33 cellular contexts compared by ENCODE assay signal in genomic region chr11:117544431-117544830, GRCh38.
"Had no signal": no experiment of that assay in that cellular context is flagged by ENCODE, and none has a peak within 500 bp of the region (broad histone marks: within the 10 kb centered on the region; RNA-seq: fewer than 3 reads in every experiment).

No MANE protein-coding gene starts in this region.

- H3K9ac ChIP-seq: SK-N-SH had no signal

- H3K9me3 ChIP-seq: Peyer's patch, SJSA1, SK-N-SH had no signal

- H3K36me3 ChIP-seq: cardiac muscle cell, Peyer's patch, SJSA1, WERI-Rb-1 had no signal

- H3K27ac Mint-ChIP-seq: activated CD4-positive, alpha-beta memory T cell treated with anti-CD3 and anti-CD28 coated beads, Interleukin-2, amount 10 ng/mL, durations not matched to agents 7 days and 5 days; activated CD8-positive, alpha-beta memory T cell treated with anti-CD3 and anti-CD28 coated beads, Interleukin-2, amount 10 ng/mL, durations not matched to agents 7 days and 5 days; activated naive CD4-positive, alpha-beta T cell treated with anti-CD3 and anti-CD28 coated beads, Interleukin-2, amount 10 ng/mL, durations not matched to agents 7 days and 5 days; activated naive CD8-positive, alpha-beta T cell; activated naive CD8-positive, alpha-beta T cell treated with anti-CD3 and anti-CD28 coated beads, Interleukin-2, amount 50 U/mL, for 24 hours; T-cell; T-helper 17 cell had no signal

- H3K36me3 Mint-ChIP-seq: activated CD8-positive, alpha-beta memory T cell treated with anti-CD3 and anti-CD28 coated beads, Interleukin-2, amount 10 ng/mL, durations not matched to agents 7 days and 5 days; activated naive CD4-positive, alpha-beta T cell treated with anti-CD3 and anti-CD28 coated beads, Interleukin-2, amount 10 ng/mL, durations not matched to agents 7 days and 5 days; activated naive CD8-positive, alpha-beta T cell; T-cell had no signal

- DNase-seq: activated CD4-positive, alpha-beta memory T cell treated with anti-CD3 and anti-CD28 coated beads, Interleukin-2, amount 10 ng/mL, durations not matched to agents 7 days and 5 days; activated CD4-positive, alpha-beta T cell treated with anti-CD3 and anti-CD28 coated beads for 1 hour; activated CD4-positive, alpha-beta T cell treated with anti-CD3 and anti-CD28 coated beads for 48 hours; activated CD4-positive, CD25-positive, alpha-beta regulatory T cell; activated CD8-positive, alpha-beta memory T cell treated with anti-CD3 and anti-CD28 coated beads for 24 hours; activated CD8-positive, alpha-beta memory T cell treated with anti-CD3 and anti-CD28 coated beads, Interleukin-2, amount 10 ng/mL, durations not matched to agents 7 days and 5 days; activated CD8-positive, alpha-beta memory T cell treated with anti-CD3 and anti-CD28 coated beads, Interleukin-2, amount 50 U/mL, for 48 hours; activated effector memory CD4-positive, alpha-beta T cell treated with Interleukin-2 at 50 U/mL for 16 hours; activated naive CD4-positive, alpha-beta T cell treated with anti-CD3 and anti-CD28 coated beads, Interleukin-2, amount 10 ng/mL, durations not matched to agents 7 days and 5 days; activated naive CD8-positive, alpha-beta T cell treated with anti-CD3 and anti-CD28 coated beads, Interleukin-2, amount 50 U/mL, for 24 hours; activated T-cell treated with anti-CD3 and anti-CD28 coated beads, Interleukin-2, amount 50 U/mL, for 48 hours; anterior cingulate cortex; Karpas-422; KBM-7; NCI-H1105; NCI-H1417 treated with DMSO at 0.1 percent for 48 hours; NCI-H187 treated with DMSO at 0.1 percent for 48 hours; NCI-H345; NCI-H524 treated with DMSO at 0.1 percent for 48 hours; NCI-H748 treated with DMSO at 0.1 percent for 48 hours; NK-92 treated with Interleukin-12 subunit alpha and Interleukin-12 subunit beta, amount 100 ng/mL, for 24 hours; PC-3; Peyer's patch; RPMI8226; SHP77 treated with DMSO at 0.1 percent for 48 hours; SK-N-SH; T-cell; T-helper 17 cell; T-helper 9 cell; WERI-Rb-1 had no signal

- ATAC-seq: activated CD8-positive, alpha-beta memory T cell treated with anti-CD3 and anti-CD28 coated beads, Interleukin-2, amount 10 ng/mL, durations not matched to agents 7 days and 5 days; activated naive CD8-positive, alpha-beta T cell treated with anti-CD3 and anti-CD28 coated beads, Interleukin-2, amount 50 U/mL, for 24 hours; PC-3; T-cell; T-helper 17 cell had no signal

- H3K27me3 ChIP-seq: cardiac muscle cell, Peyer's patch, SJSA1 had no signal

- H3K4me1 Mint-ChIP-seq: activated CD4-positive, alpha-beta memory T cell treated with anti-CD3 and anti-CD28 coated beads, Interleukin-2, amount 10 ng/mL, durations not matched to agents 7 days and 5 days; activated CD8-positive, alpha-beta memory T cell treated with anti-CD3 and anti-CD28 coated beads, Interleukin-2, amount 10 ng/mL, durations not matched to agents 7 days and 5 days; activated naive CD4-positive, alpha-beta T cell treated with anti-CD3 and anti-CD28 coated beads, Interleukin-2, amount 10 ng/mL, durations not matched to agents 7 days and 5 days; activated naive CD8-positive, alpha-beta T cell treated with anti-CD3 and anti-CD28 coated beads, Interleukin-2, amount 50 U/mL, for 24 hours; T-cell had no signal

- H3K27me3 Mint-ChIP-seq: activated CD4-positive, alpha-beta memory T cell treated with anti-CD3 and anti-CD28 coated beads, Interleukin-2, amount 10 ng/mL, durations not matched to agents 7 days and 5 days; activated naive CD8-positive, alpha-beta T cell had no signal

- H3K4me2 ChIP-seq: SK-N-SH had no signal

- H3K4me3 ChIP-seq: cardiac muscle cell, Peyer's patch, SJSA1 had no signal

- H3K4me3 Mint-ChIP-seq: activated CD4-positive, alpha-beta memory T cell treated with anti-CD3 and anti-CD28 coated beads, Interleukin-2, amount 10 ng/mL, durations not matched to agents 7 days and 5 days; activated CD8-positive, alpha-beta memory T cell treated with anti-CD3 and anti-CD28 coated beads, Interleukin-2, amount 10 ng/mL, durations not matched to agents 7 days and 5 days; activated naive CD4-positive, alpha-beta T cell treated with anti-CD3 and anti-CD28 coated beads, Interleukin-2, amount 10 ng/mL, durations not matched to agents 7 days and 5 days; activated naive CD8-positive, alpha-beta T cell; activated naive CD8-positive, alpha-beta T cell treated with anti-CD3 and anti-CD28 coated beads, Interleukin-2, amount 50 U/mL, for 24 hours; T-cell; T-helper 17 cell had no signal

- H3K27ac ChIP-seq: cardiac muscle cell, SJSA1, WERI-Rb-1 had no signal

- H3K9me3 Mint-ChIP-seq: activated CD4-positive, alpha-beta memory T cell treated with anti-CD3 and anti-CD28 coated beads, Interleukin-2, amount 10 ng/mL, durations not matched to agents 7 days and 5 days; activated naive CD4-positive, alpha-beta T cell treated with anti-CD3 and anti-CD28 coated beads, Interleukin-2, amount 10 ng/mL, durations not matched to agents 7 days and 5 days; activated naive CD8-positive, alpha-beta T cell treated with anti-CD3 and anti-CD28 coated beads, Interleukin-2, amount 50 U/mL, for 24 hours had no signal
